In genomic region chr9:79210541-79211243, GRCh38 we compare ENCODE assay signal across 18 cellular contexts.
"Had no signal": no experiment of that assay in that cellular context is flagged by ENCODE, and none has a peak within 500 bp of the region (broad histone marks: within the 10 kb centered on the region; RNA-seq: fewer than 3 reads in every experiment).

No MANE protein-coding gene starts in this region.

- ATAC-seq: gastrocnemius medialis; left lobe of liver; stimulated activated naive B cell treated with anti-CD40 and anti-IgM and Interleukin-4, amounts not matched to agents 10 μg/mL and 1 μg/mL and 100 μg/mL, for 72 hours; upper lobe of right lung; WTC11 had no signal

- H3K4me3 ChIP-seq: gastrocnemius medialis, sigmoid colon, spleen, thoracic aorta, upper lobe of right lung had no signal

- H3K27ac ChIP-seq: gastrocnemius medialis, sigmoid colon, spleen, thoracic aorta, upper lobe of right lung had no signal

- H3K9me3 ChIP-seq: gastrocnemius medialis, sigmoid colon, spleen, thoracic aorta, upper lobe of right lung had no signal

- H3K27me3 ChIP-seq: gastrocnemius medialis, sigmoid colon, spleen, upper lobe of right lung had no signal

- H3K4me1 ChIP-seq: gastrocnemius medialis, sigmoid colon, spleen, upper lobe of right lung had no signal

- H3K36me3 ChIP-seq: gastrocnemius medialis, sigmoid colon, spleen, thoracic aorta, upper lobe of right lung had no signal

- DNase-seq: activated CD4-positive, alpha-beta memory T cell treated with anti-CD3 and anti-CD28 coated beads for 36 hours; activated CD4-positive, alpha-beta T cell treated with anti-CD3 and anti-CD28 coated beads for 4 hours; activated T-cell treated with anti-CD3 and anti-CD28 coated beads for 4 hours; effector CD4-positive, alpha-beta T cell; gastrocnemius medialis; head of caudate nucleus; kidney; mammary epithelial cell; midbrain; occipital lobe; posterior cingulate gyrus; sigmoid colon; spleen; stimulated activated naive B cell treated with anti-CD40 and anti-IgM and Interleukin-4, amounts not matched to agents 10 μg/mL and 1 μg/mL and 100 μg/mL, for 72 hours; upper lobe of right lung had no signal
